In genomic region chr3:50122071-50122470, GRCh38 we compare ENCODE assay signal across 13 cellular contexts. TPM values are rescaled to one million over a fixed set of nuclear protein-coding genes. Genes with fewer than 3 reads are reported as not detected.
A peak's percentile ranks its signal among the peaks of the same experiment; 100 is the strongest.
DNase-seq lines count a peak whose midpoint lies in the region; ATAC-seq and TF ChIP-seq lines count a peak whose summit lies in the region.
"Had no signal": no experiment of that assay in that cellular context is flagged by ENCODE, and none has a peak within 500 bp of the region (broad histone marks: within the 10 kb centered on the region; RNA-seq: fewer than 3 reads in every experiment).

No MANE protein-coding gene starts in this region.

- H3K9me3 ChIP-seq in Panc1 (ENCODE audit: control insufficient read depth, insufficient read depth, low read depth, low read length) (no peaks in the 10 kb centered on the region), endodermal cell (ENCODE audit: control insufficient read depth, low read length) (no peaks in the 10 kb centered on the region), ovary (no peaks in the 10 kb centered on the region), left ventricle myocardium inferior (replicated peaks) (no peaks in the 10 kb centered on the region)
- H3K9me3 ChIP-seq: breast epithelium, upper lobe of right lung had no signal

- H3K27me3 ChIP-seq in Panc1 (ENCODE audit: control insufficient read depth, insufficient read depth, low read length), result no peaks in the 10 kb centered on the region
- H3K27me3 ChIP-seq in endodermal cell (ENCODE audit: control insufficient read depth, insufficient read depth, low read length, poor library complexity, severe bottlenecking), result no peaks in the 10 kb centered on the region
- H3K27me3 ChIP-seq in ovary, result no peaks in the 10 kb centered on the region
- H3K27me3 ChIP-seq in left ventricle myocardium inferior (ENCODE audit: low read depth), result no peaks in the 10 kb centered on the region
- H3K27me3 ChIP-seq: breast epithelium, upper lobe of right lung had no signal

- no peak for TF ChIP-seq CTCF in Panc1 (IDR thresholded peaks at IDR 0.05)
- no peak for TF ChIP-seq CTCF in endodermal cell (conservative IDR thresholded peaks at IDR 0.05)
- TF ChIP-seq CTCF in neural crest cell (conservative IDR thresholded peaks at IDR 0.05), result no peak
- TF ChIP-seq CTCF in ovary (IDR thresholded peaks at IDR 0.05), result no peak
- TF ChIP-seq CTCF in left ventricle myocardium inferior (IDR thresholded peaks at IDR 0.05; ENCODE audit: borderline replicate concordance), result no peak

- 88 to 96% methylated on average over 2 of the region's 2 CpGs for WGBS in endodermal cell (ENCODE audit: insufficient coverage in 1 of 2, insufficient read length in 1 of 2), 2 experiments
- WGBS in ovary, 3 donors, result 43 to 63% (median 58%) methylated on average over 2 of the region's 2 CpGs

- no TSS peak for BruUV-seq in Panc1 (replicated peaks; lab: Mats Ljungman, UMichigan)

- peak; percentile 10 for ATAC-seq in Panc1
- ATAC-seq in GM19397 (IDR thresholded peaks at IDR 0.05; ENCODE audit: unreplicated experiment), result no peak

- POLR2A ChIA-PET in Panc1 (lab: Charles Lee), result no interaction called here

- H3K4me1 ChIP-seq in Panc1 (ENCODE audit: control insufficient read depth, insufficient read depth, low read length) (peaks cover 37% of the 10 kb centered on the region), endodermal cell (ENCODE audit: control insufficient read depth, insufficient read depth, low read length) (peaks cover 21% of the 10 kb centered on the region), ovary (ENCODE audit: insufficient read depth) (peaks cover 10% of the 10 kb centered on the region), left ventricle myocardium inferior (peaks cover 29% of the 10 kb centered on the region)

- intact Hi-C loops in Panc1 (cut with micrococcal nuclease; ENCODE audit: unreplicated experiment), result no loop called here
- intact Hi-C loops in ovary (cut with DNase I), result loop anchor here in 3 of 4 donors (2.0 to 10.0 kb wide), 3 partner anchors 67 to 153 kb away; partner anchors contain the start of genes GNAT1 (in 1 of the 3) and LSMEM2 (in 1 of the 3)
- intact Hi-C loops in left ventricle myocardium inferior (cut with micrococcal nuclease), result no loop called here

- CTCF ChIA-PET in Panc1 (lab: Charles Lee), result interaction anchor here (0.6 kb wide), 1 partner anchor 81 kb away, joined by 3 read pairs; no protein-coding TSS in a partner anchor

- no peak for TF ChIP-seq EP300 in ovary (IDR thresholded peaks at IDR 0.05)

- H3K36me3 Mint-ChIP-seq in endodermal cell (ENCODE audit: low read depth), result peaks cover 22% of the 10 kb centered on the region
- peaks cover 6% of the 10 kb centered on the region for H3K36me3 Mint-ChIP-seq in neural crest cell (ENCODE audit: low read depth)

- in situ Hi-C loops in G401 (cut with HindIII; ENCODE audit: low sequenced_read_pairs), result no loop called here
- in situ Hi-C loops in Panc1 (cut with HindIII; ENCODE audit: low pct_unique_long_range_greater_than_20kb, low sequenced_read_pairs), result no loop called here

- peaks cover 20% of the 10 kb centered on the region for H3K4me1 Mint-ChIP-seq in endodermal cell
- H3K4me1 Mint-ChIP-seq in neural crest cell, result peaks cover 9% of the 10 kb centered on the region

- H3K9me3 Mint-ChIP-seq in endodermal cell, result no peaks in the 10 kb centered on the region
- no peaks in the 10 kb centered on the region for H3K9me3 Mint-ChIP-seq in neural crest cell
- H3K9me3 Mint-ChIP-seq: CD4-positive, CD25-positive, alpha-beta regulatory T cell; naive thymus-derived CD4-positive, alpha-beta T cell had no signal

- H3K9ac ChIP-seq in endodermal cell (ENCODE audit: extremely low read depth, low read length, poor library complexity, severe bottlenecking), result no peak overlapping the region

- DNase-seq in G401 (ENCODE audit: low spot score) (peak; percentile 30), Panc1 (ENCODE audit: low read depth, low spot score) (no peak), endodermal cell (peak; percentile 51), neural crest cell (ENCODE audit: low read depth, low spot score) (no peak), globus pallidus (ENCODE audit: low spot score) (no peak), ovary (no peak), left ventricle myocardium inferior (no peak)

- H3K27ac Mint-ChIP-seq in endodermal cell, result no peak overlapping the region
- H3K27ac Mint-ChIP-seq in neural crest cell (ENCODE audit: unreplicated experiment), result no peak overlapping the region
- H3K27ac Mint-ChIP-seq: CD4-positive, CD25-positive, alpha-beta regulatory T cell had no signal

- no peak overlapping the region for H3K4me3 ChIP-seq in Panc1 (ENCODE audit: low read depth in 2 of 2, low read length in 2 of 2)
- no peak overlapping the region for H3K4me3 ChIP-seq in endodermal cell (ENCODE audit: low read length)
- H3K4me3 ChIP-seq in ovary, result no peak overlapping the region
- no peak overlapping the region for H3K4me3 ChIP-seq in left ventricle myocardium inferior
- H3K4me3 ChIP-seq: breast epithelium, SK-N-MC, upper lobe of right lung had no signal

- H3K27me3 Mint-ChIP-seq in endodermal cell (ENCODE audit: insufficient read depth) (no peaks in the 10 kb centered on the region), neural crest cell (ENCODE audit: low read depth) (peaks cover 2% of the 10 kb centered on the region)
- H3K27me3 Mint-ChIP-seq: CD4-positive, CD25-positive, alpha-beta regulatory T cell; naive thymus-derived CD4-positive, alpha-beta T cell had no signal

- H3K36me3 ChIP-seq in Panc1 (ENCODE audit: control insufficient read depth, insufficient read depth, low read length) (no peaks in the 10 kb centered on the region; the same call in 1 of the 2 replicates), endodermal cell (ENCODE audit: control insufficient read depth, insufficient read depth, low read length) (peaks cover 35% of the 10 kb centered on the region), ovary (no peaks in the 10 kb centered on the region), left ventricle myocardium inferior (peaks cover 44% of the 10 kb centered on the region)
- H3K36me3 ChIP-seq: breast epithelium had no signal

- no peak for TF ChIP-seq POLR2A in ovary (IDR thresholded peaks at IDR 0.05)

- H3K4me3 Mint-ChIP-seq in endodermal cell (no peak overlapping the region), neural crest cell (peak overlapping the region; percentile 72)

- H3K27ac ChIP-seq in Panc1 (ENCODE audit: low read length), result peak overlapping the region; percentile 34; the same call in 1 of the 2 replicates
- H3K27ac ChIP-seq in endodermal cell (ENCODE audit: low read depth, low read length), result no peak overlapping the region
- H3K27ac ChIP-seq in ovary, result no peak overlapping the region
- H3K27ac ChIP-seq in left ventricle myocardium inferior (replicated peaks), result no peak overlapping the region
- H3K27ac ChIP-seq: SK-N-MC, upper lobe of right lung had no signal

RNA-seq across cellular contexts. Expression of gene SEMA3F, which starts 33.1 kb away (rescaled TPM):
- total RNA-seq in G401 (2014; rRNA removed; shearing (Covaris generic)), result 46.9 and 55.8 TPM in 2 replicates
- total RNA-seq in Panc1 (2021; ENCODE audit: unreplicated experiment) (69.6 TPM), endodermal cell (10 to 100 TPM; 44.8 to 63.2 TPM), neural crest cell (4.2 and 5.8 TPM in 2 replicates), ovary (10 to 100 TPM in 2 of 7 donors, 1 to 10 TPM in 5; 1.9 to 31.5 (median 7.2) TPM), left ventricle myocardium inferior (10.2 TPM)
- 104 TPM for polyA plus RNA-seq in Panc1 (2012; ENCODE audit: insufficient read length)
- 32.1 TPM for polyA plus RNA-seq in endodermal cell (2013, experiment 1 of 2)
- 33.4 TPM for polyA plus RNA-seq in endodermal cell (2013, experiment 2 of 2)
- 1 to 10 TPM; 3.5 to 8.3 TPM for polyA plus RNA-seq in ovary
- polyA plus RNA-seq: CD4-positive, CD25-positive, alpha-beta regulatory T cell; naive thymus-derived CD4-positive, alpha-beta T cell had no signal

RNA-seq across cellular contexts. Expression of gene RBM5, which starts 33.4 kb away (rescaled TPM):
- 94.0 and 125 TPM in 2 replicates for total RNA-seq in G401 (2014; rRNA removed; shearing (Covaris generic))
- total RNA-seq in Panc1 (2021; ENCODE audit: unreplicated experiment) (86.6 TPM), endodermal cell (100 to 1,000 TPM; 153 to 166 TPM), neural crest cell (193 and 213 TPM in 2 replicates), ovary (100 to 1,000 TPM; 146 to 202 (median 165) TPM), left ventricle myocardium inferior (58.4 TPM)
- polyA plus RNA-seq in Panc1 (2012; ENCODE audit: insufficient read length), result 87.8 TPM
- polyA plus RNA-seq in endodermal cell (2013, experiment 1 of 2), result 243 TPM
- polyA plus RNA-seq in endodermal cell (2013, experiment 2 of 2), result 213 TPM
- polyA plus RNA-seq in ovary, result 100 to 1,000 TPM; 123 to 207 TPM

Comparison
In these comparisons a context has a peak if more than half of its experiments do, and no peak if none do; other contexts are left out.
1. DNase-seq: peak in G401 (single experiment) and endodermal cell (single experiment); none in Panc1 (single experiment), neural crest cell (single experiment), globus pallidus (single experiment), ovary (0 of 5) and left ventricle myocardium inferior (single experiment).
2. intact Hi-C loops: an anchor here in ovary (2.0 to 10.0 kb wide); none called in Panc1 and left ventricle myocardium inferior.